28 cellular contexts compared by ENCODE assay signal in genomic region chr17:14086189-14086588, GRCh38.
"Had no signal": no experiment of that assay in that cellular context is flagged by ENCODE, and none has a peak within 500 bp of the region (broad histone marks: within the 10 kb centered on the region; RNA-seq: fewer than 3 reads in every experiment).

No MANE protein-coding gene starts in this region.

- ATAC-seq: activated CD4-positive, CD25-positive, alpha-beta regulatory T cell treated with anti-CD3 and anti-CD28 coated beads, Interleukin-2, amount 50 U/mL, for 24 hours; activated CD8-positive, alpha-beta T cell treated with anti-CD3 and anti-CD28 coated beads for 36 hours; activated T-cell treated with anti-CD3 and anti-CD28 coated beads, Interleukin-2, amount 50 U/mL, for 72 hours; Right ventricle myocardium inferior; T-cell had no signal

- H3K27me3 Mint-ChIP-seq: activated CD8-positive, alpha-beta T cell treated with anti-CD3 and anti-CD28 coated beads for 36 hours; activated naive CD4-positive, alpha-beta T cell treated with anti-CD3 and anti-CD28 coated beads, Interleukin-2, amount 10 ng/mL, durations not matched to agents 7 days and 5 days; activated naive CD8-positive, alpha-beta T cell treated with anti-CD3 and anti-CD28 coated beads for 36 hours; T-cell had no signal

- H3K27ac ChIP-seq: brain microvascular endothelial cell, KMS-11, SK-N-MC had no signal

- H3K9me3 Mint-ChIP-seq: activated CD8-positive, alpha-beta T cell treated with anti-CD3 and anti-CD28 coated beads for 36 hours; activated naive CD4-positive, alpha-beta T cell treated with anti-CD3 and anti-CD28 coated beads, Interleukin-2, amount 10 ng/mL, durations not matched to agents 7 days and 5 days; activated naive CD8-positive, alpha-beta T cell treated with anti-CD3 and anti-CD28 coated beads for 36 hours; activated T-cell treated with anti-CD3 and anti-CD28 coated beads, Interleukin-2, amount 50 U/mL, for 72 hours; activated T-helper 2 cell treated with anti-CD3 and anti-CD28 coated beads, Interferon-gamma antibody, Interleukin-2, Interleukin-4, amounts not matched to agents 10 μg/mL and 5 μg/mL and 100 μg/mL, durations not matched to agents 14 hours and 24 hours and 36 hours; T-cell had no signal

- DNase-seq: activated CD4-positive, alpha-beta T cell treated with anti-CD3 and anti-CD28 coated beads for 4 hours; activated CD8-positive, alpha-beta memory T cell treated with anti-CD3 and anti-CD28 coated beads, Interleukin-2, amount 50 U/mL, for 4 hours; activated CD8-positive, alpha-beta T cell treated with anti-CD3 and anti-CD28 coated beads for 36 hours; activated gamma-delta T cell treated with Interleukin-2 at 50 U/mL for 16 hours; activated naive CD4-positive, alpha-beta T cell treated with anti-CD3 and anti-CD28 coated beads, Interleukin-2, amount 10 ng/mL, durations not matched to agents 7 days and 5 days; activated naive CD8-positive, alpha-beta T cell treated with anti-CD3 and anti-CD28 coated beads for 36 hours; activated T-cell treated with anti-CD3 and anti-CD28 coated beads, Interleukin-2, amount 50 U/mL, for 72 hours; brain microvascular endothelial cell; MG63; MV-4-11; NCI-H1092 treated with DMSO at 0.1 percent for 48 hours; NCI-H1417 treated with DMSO at 0.1 percent for 48 hours; NCI-H1694; NCI-H2029; NCI-H2107; NCI-H345; NCI-H510A; NCI-H526 treated with DMSO at 0.1 percent for 48 hours; NCI-H82; RPMI8226; T-cell; T-helper 2 cell; T1000 had no signal

- H3K9me3 ChIP-seq: MG63 had no signal

- H3K27me3 ChIP-seq: brain microvascular endothelial cell, MG63 had no signal

- H3K36me3 ChIP-seq: brain microvascular endothelial cell had no signal

- H3K4me3 ChIP-seq: MG63, SK-N-MC had no signal

- H3K27ac Mint-ChIP-seq: activated CD8-positive, alpha-beta T cell treated with anti-CD3 and anti-CD28 coated beads for 36 hours; activated naive CD4-positive, alpha-beta T cell treated with anti-CD3 and anti-CD28 coated beads, Interleukin-2, amount 10 ng/mL, durations not matched to agents 7 days and 5 days; activated naive CD8-positive, alpha-beta T cell treated with anti-CD3 and anti-CD28 coated beads for 36 hours; activated T-helper 2 cell treated with anti-CD3 and anti-CD28 coated beads, Interferon-gamma antibody, Interleukin-2, Interleukin-4, amounts not matched to agents 10 μg/mL and 5 μg/mL and 100 μg/mL, durations not matched to agents 14 hours and 24 hours and 36 hours; T-cell had no signal

- H3K4me3 Mint-ChIP-seq: activated CD8-positive, alpha-beta T cell treated with anti-CD3 and anti-CD28 coated beads for 36 hours; activated naive CD4-positive, alpha-beta T cell treated with anti-CD3 and anti-CD28 coated beads, Interleukin-2, amount 10 ng/mL, durations not matched to agents 7 days and 5 days; activated naive CD8-positive, alpha-beta T cell treated with anti-CD3 and anti-CD28 coated beads for 36 hours; activated T-cell treated with anti-CD3 and anti-CD28 coated beads, Interleukin-2, amount 50 U/mL, for 72 hours; T-cell had no signal
